In genomic region chr2:217988014-217988839, GRCh38 we compare ENCODE assay signal across 8 cellular contexts. TPM values are rescaled to one million over a fixed set of nuclear protein-coding genes. Genes with fewer than 3 reads are reported as not detected.
DNase-seq lines count a peak whose midpoint lies in the region; ATAC-seq, FAIRE-seq and TF ChIP-seq lines count a peak whose summit lies in the region.

No MANE protein-coding gene starts in this region.

- peak; percentile 56 for ATAC-seq in CD8-positive, alpha-beta T cell
- no peak for ATAC-seq in GM18909 (IDR thresholded peaks at IDR 0.05; ENCODE audit: poor library complexity, unreplicated experiment)

- WGBS in endodermal cell (ENCODE audit: insufficient coverage in 1 of 2, insufficient read length in 1 of 2), 2 experiments = 0 to 20% methylated on average over 1 to 13 of the region's 13 CpGs

- no peaks in the 10 kb centered on the region for H3K4me1 ChIP-seq in CD8-positive, alpha-beta T cell (ENCODE audit: insufficient read depth, low read length)
- peaks cover 5% of the 10 kb centered on the region for H3K4me1 ChIP-seq in endodermal cell (ENCODE audit: control insufficient read depth, insufficient read depth, low read length)

- no peak overlapping the region for H3K4me3 Mint-ChIP-seq in CD8-positive, alpha-beta T cell
- no peak overlapping the region for H3K4me3 Mint-ChIP-seq in activated CD4-positive, alpha-beta memory T cell treated with anti-CD3 and anti-CD28 coated beads, Interleukin-2, amount 10 ng/mL, durations not matched to agents 7 days and 5 days
- H3K4me3 Mint-ChIP-seq in endodermal cell = peak overlapping the region; percentile 45

- no peaks in the 10 kb centered on the region for H3K9me3 ChIP-seq in CD8-positive, alpha-beta T cell (ENCODE audit: low read length)
- H3K9me3 ChIP-seq in endodermal cell (ENCODE audit: control insufficient read depth, low read length) = no peaks in the 10 kb centered on the region

- POLR2A ChIA-PET in CD8-positive, alpha-beta T cell (lab: Charles Lee) = no interaction called here
- POLR2A ChIA-PET in activated CD4-positive, alpha-beta memory T cell treated with anti-CD3 and anti-CD28 coated beads, Interleukin-2, amount 10 ng/mL, durations not matched to agents 7 days and 5 days (lab: Charles Lee) = no interaction called here

- H3K9ac ChIP-seq in endodermal cell (ENCODE audit: extremely low read depth, low read length, poor library complexity, severe bottlenecking) = no peak overlapping the region

- TF ChIP-seq POLR2A in H54 (IDR thresholded peaks at IDR 0.05; ENCODE audit: low read depth, low read length) = no peak

- no peaks in the 10 kb centered on the region for H3K4me1 Mint-ChIP-seq in CD8-positive, alpha-beta T cell (ENCODE audit: low read depth)
- no peaks in the 10 kb centered on the region for H3K4me1 Mint-ChIP-seq in activated CD4-positive, alpha-beta memory T cell treated with anti-CD3 and anti-CD28 coated beads, Interleukin-2, amount 10 ng/mL, durations not matched to agents 7 days and 5 days
- peaks cover 6% of the 10 kb centered on the region for H3K4me1 Mint-ChIP-seq in endodermal cell

- TF ChIP-seq CTCF in CD8-positive, alpha-beta T cell (IDR thresholded peaks at IDR 0.05) = peak; percentile 64
- peak; percentile 86 for TF ChIP-seq CTCF in endodermal cell (conservative IDR thresholded peaks at IDR 0.05)

- H3K9me3 Mint-ChIP-seq in CD8-positive, alpha-beta T cell = no peaks in the 10 kb centered on the region
- no peaks in the 10 kb centered on the region for H3K9me3 Mint-ChIP-seq in activated CD4-positive, alpha-beta memory T cell treated with anti-CD3 and anti-CD28 coated beads, Interleukin-2, amount 10 ng/mL, durations not matched to agents 7 days and 5 days
- no peaks in the 10 kb centered on the region for H3K9me3 Mint-ChIP-seq in endodermal cell

- H3K4me3 ChIP-seq in CD8-positive, alpha-beta T cell (ENCODE audit: low read depth, low read length) = no peak overlapping the region
- H3K4me3 ChIP-seq in endodermal cell (ENCODE audit: low read length) = no peak overlapping the region

- DNase-seq in CD8-positive, alpha-beta T cell = peak; percentile 23 to 67 (median 49)
- peak; percentile 70 for DNase-seq in H54 (ENCODE audit: insufficient read length, low spot score)
- DNase-seq in NCI-H345 (lab: John Stamatoyannopoulos, UW) = peak; percentile 79
- peak; percentile 71 for DNase-seq in activated CD4-positive, alpha-beta memory T cell treated with anti-CD3 and anti-CD28 coated beads, Interleukin-2, amount 10 ng/mL, durations not matched to agents 7 days and 5 days
- peak; percentile 97 for DNase-seq in endodermal cell
- peak; percentile 76 to 89 for DNase-seq in lung microvascular endothelial cell (ENCODE audit: low read depth in 2 of 2)
- DNase-seq in stimulated activated CD8-positive, alpha-beta memory T cell treated with anti-CD3 and anti-CD28 coated beads, Interleukin-12 subunit alpha, Interleukin-12 subunit beta, amount 100 ng/mL, for 4 hours (ENCODE audit: low read depth) = peak; percentile 10

- peaks cover 13% of the 10 kb centered on the region for H3K27me3 Mint-ChIP-seq in CD8-positive, alpha-beta T cell (ENCODE audit: low read depth)
- H3K27me3 Mint-ChIP-seq in activated CD4-positive, alpha-beta memory T cell treated with anti-CD3 and anti-CD28 coated beads, Interleukin-2, amount 10 ng/mL, durations not matched to agents 7 days and 5 days = peaks cover 4% of the 10 kb centered on the region
- H3K27me3 Mint-ChIP-seq in endodermal cell (ENCODE audit: insufficient read depth) = peaks cover 5% of the 10 kb centered on the region

- H3K36me3 Mint-ChIP-seq in CD8-positive, alpha-beta T cell = no peaks in the 10 kb centered on the region
- H3K36me3 Mint-ChIP-seq in activated CD4-positive, alpha-beta memory T cell treated with anti-CD3 and anti-CD28 coated beads, Interleukin-2, amount 10 ng/mL, durations not matched to agents 7 days and 5 days (ENCODE audit: low read depth) = no peaks in the 10 kb centered on the region
- H3K36me3 Mint-ChIP-seq in endodermal cell (ENCODE audit: low read depth) = no peaks in the 10 kb centered on the region

- intact Hi-C loops in CD8-positive, alpha-beta T cell (cut with DNase I, micrococcal nuclease) = loop anchor here (1.0 kb wide), 2 partner anchors 199 to 203 kb away; no protein-coding TSS in a partner anchor

- CTCF ChIA-PET in CD8-positive, alpha-beta T cell (lab: Charles Lee) = interaction anchor here (1.0 to 1.7 kb wide), 5 partner anchors 12 to 202 kb away, joined by 3 to 11 read pairs (median 4); no protein-coding TSS in a partner anchor
- CTCF ChIA-PET in activated CD4-positive, alpha-beta memory T cell treated with anti-CD3 and anti-CD28 coated beads, Interleukin-2, amount 10 ng/mL, durations not matched to agents 7 days and 5 days (lab: Charles Lee) = interaction anchor here (0.6 to 1.8 kb wide), 6 partner anchors 19 to 205 kb away, joined by 4 to 16 read pairs (median 6); no protein-coding TSS in a partner anchor

- no peaks in the 10 kb centered on the region for H3K27me3 ChIP-seq in CD8-positive, alpha-beta T cell (ENCODE audit: insufficient read depth, low read length)
- H3K27me3 ChIP-seq in endodermal cell (ENCODE audit: control insufficient read depth, insufficient read depth, low read length, poor library complexity, severe bottlenecking) = no peaks in the 10 kb centered on the region

- no peak overlapping the region for H3K27ac Mint-ChIP-seq in CD8-positive, alpha-beta T cell
- H3K27ac Mint-ChIP-seq in activated CD4-positive, alpha-beta memory T cell treated with anti-CD3 and anti-CD28 coated beads, Interleukin-2, amount 10 ng/mL, durations not matched to agents 7 days and 5 days = no peak overlapping the region
- peak overlapping the region; percentile 94 for H3K27ac Mint-ChIP-seq in endodermal cell

- H3K27ac ChIP-seq in CD8-positive, alpha-beta T cell (ENCODE audit: low read depth, low read length) = no peak overlapping the region
- no peak overlapping the region for H3K27ac ChIP-seq in endodermal cell (ENCODE audit: low read depth, low read length)

- no peaks in the 10 kb centered on the region for H3K36me3 ChIP-seq in CD8-positive, alpha-beta T cell (ENCODE audit: insufficient read depth, low read length)
- no peaks in the 10 kb centered on the region for H3K36me3 ChIP-seq in endodermal cell (ENCODE audit: control insufficient read depth, insufficient read depth, low read length)

- no peak for FAIRE-seq in H54 (lab: Jason Lieb, UNC)

RNA-seq across cellular contexts. Expression of gene TNS1, which starts 14.6 kb away (rescaled TPM):
- total RNA-seq in CD8-positive, alpha-beta T cell = not detected
- total RNA-seq in activated CD4-positive, alpha-beta memory T cell treated with anti-CD3 and anti-CD28 coated beads, Interleukin-2, amount 10 ng/mL, durations not matched to agents 7 days and 5 days = 1 to 10 TPM; 3.2 to 3.4 TPM
- 1 to 10 TPM; 3.3 to 4.2 TPM for total RNA-seq in endodermal cell
- polyA plus RNA-seq in endodermal cell (2013, experiment 1 of 2) = 5.6 TPM
- polyA plus RNA-seq in endodermal cell (2013, experiment 2 of 2) = 7.2 TPM
- total RNA-seq in lung microvascular endothelial cell = 26.8 and 82.1 TPM in 2 replicates

Comparison
In these comparisons a context has a peak if more than half of its experiments do, and no peak if none do; other contexts are left out.
1. DNase-seq: peak in every context shown above with its lines; median percentile 97 in endodermal cell; 82 in lung microvascular endothelial cell; 79 in NCI-H345; 71 in activated CD4-positive, alpha-beta memory T cell treated with anti-CD3 and anti-CD28 coated beads, Interleukin-2, amount 10 ng/mL, durations not matched to agents 7 days and 5 days; 70 in H54; 49 in CD8-positive, alpha-beta T cell; 10 in stimulated activated CD8-positive, alpha-beta memory T cell treated with anti-CD3 and anti-CD28 coated beads, Interleukin-12 subunit alpha, Interleukin-12 subunit beta, amount 100 ng/mL, for 4 hours.